1 cellular context compared by ENCODE assay signal in the genomic region with DNA sequence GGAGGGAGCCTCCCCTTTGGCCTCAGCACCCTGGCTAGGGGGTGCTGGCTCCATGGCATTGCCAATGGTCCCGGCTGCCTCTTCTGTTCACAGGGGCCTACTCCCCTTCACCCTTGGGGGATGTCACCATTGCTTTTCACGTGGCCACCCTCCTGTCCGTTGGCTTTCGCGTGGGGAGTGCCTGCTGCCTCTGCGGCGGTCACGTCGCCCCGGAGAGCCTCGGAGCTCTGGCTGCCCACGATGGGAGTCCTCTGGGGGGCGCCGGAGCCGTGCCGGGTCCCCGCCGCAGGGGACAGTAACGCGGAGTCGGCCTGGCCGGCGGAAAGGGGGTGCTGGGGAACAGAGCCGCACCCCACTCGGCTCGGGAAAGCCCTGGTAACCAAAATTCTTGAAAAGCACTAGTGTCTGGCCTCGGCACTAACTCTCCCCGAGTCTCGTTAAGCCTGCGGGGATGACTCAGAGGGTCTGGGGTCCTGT.
A peak's percentile ranks its signal among the peaks of the same experiment; 100 is the strongest.
TF ChIP-seq lines count a peak whose summit lies in the region.

No MANE protein-coding gene starts in this region.

TF ChIP-seq in HepG2, 621 proteins besides CTCF, POLR2A, EP300 and RAD21 (continued from another document):
- TF ChIP-seq ZNF138 (CRISPR knock-in tag; IDR thresholded peaks at IDR 0.05; ENCODE audit: low read depth) (peak; percentile 9; the same call in 1 of the 2 replicates), ZNF607 (CRISPR knock-in tag; IDR thresholded peaks at IDR 0.05; ENCODE audit: borderline replicate concordance) (no peak), PAX8 (CRISPR knock-in tag; IDR thresholded peaks at IDR 0.05; ENCODE audit: borderline replicate concordance) (0 out of 2 replicates have a peak, but pooled peaks have one; percentile 15), ZMAT3 (CRISPR knock-in tag; conservative IDR thresholded peaks at IDR 0.05) (peak; percentile 19; the same call in 1 of the 2 replicates), HMG20A (CRISPR knock-in tag; IDR thresholded peaks at IDR 0.05; ENCODE audit: borderline replicate concordance) (peak; percentile 12; the same call in 1 of the 2 replicates), PTBP1 (IDR thresholded peaks at IDR 0.05; ENCODE audit: low read depth, low read length, poor library complexity, severe bottlenecking) (peak; percentile 8), CAMTA2 (CRISPR knock-in tag; IDR thresholded peaks at IDR 0.05; ENCODE audit: borderline replicate concordance) (0 out of 2 replicates have a peak, but pooled peaks have one; percentile 3), RBM22 (optimal IDR thresholded peaks at IDR 0.05; ENCODE audit: low read length) (no peak), MTA3 (CRISPR knock-in tag; IDR thresholded peaks at IDR 0.05) (no peak), ZNF660 (CRISPR knock-in tag; IDR thresholded peaks at IDR 0.05; ENCODE audit: borderline replicate concordance, low read depth) (no peak), ZNF501 (CRISPR knock-in tag; IDR thresholded peaks at IDR 0.05) (peak; percentile 62; the same call in 1 of the 2 replicates), ZNF761 (CRISPR knock-in tag; conservative IDR thresholded peaks at IDR 0.05) (peak; percentile 12; the same call in 1 of the 2 replicates), SRSF1 (optimal IDR thresholded peaks at IDR 0.05; ENCODE audit: low read depth, low read length) (peak; percentile 12), ZNF879 (CRISPR knock-in tag; IDR thresholded peaks at IDR 0.05) (0 out of 2 replicates have a peak, but pooled peaks have one; percentile 12), MTERF4 (CRISPR knock-in tag; IDR thresholded peaks at IDR 0.05) (peak; percentile 39; the same call in 1 of the 2 replicates), ZNF280D (CRISPR knock-in tag; IDR thresholded peaks at IDR 0.05) (peak; percentile 40; the same call in 1 of the 2 replicates), NFKB2 (CRISPR knock-in tag; IDR thresholded peaks at IDR 0.05; ENCODE audit: borderline replicate concordance) (0 out of 2 replicates have a peak, but pooled peaks have one; percentile 5), GPN1 (CRISPR knock-in tag; IDR thresholded peaks at IDR 0.05; ENCODE audit: borderline replicate concordance) (no peak), NR1H2 (CRISPR knock-in tag; IDR thresholded peaks at IDR 0.05; ENCODE audit: borderline replicate concordance, low read depth) (peak; percentile 45; the same call in 1 of the 2 replicates), AHDC1 (CRISPR knock-in tag; IDR thresholded peaks at IDR 0.05; ENCODE audit: borderline replicate concordance) (0 out of 2 replicates have a peak, but pooled peaks have one; percentile 9), ZNF747 (CRISPR knock-in tag; IDR thresholded peaks at IDR 0.05; ENCODE audit: borderline replicate concordance) (0 out of 2 replicates have a peak, but pooled peaks have one; percentile 42), SP140L (CRISPR knock-in tag; IDR thresholded peaks at IDR 0.05; ENCODE audit: borderline replicate concordance) (no peak), ZBTB10 (CRISPR knock-in tag; IDR thresholded peaks at IDR 0.05; ENCODE audit: borderline replicate concordance) (peak; percentile 90; the same call in 1 of the 2 replicates), ZNF101 (CRISPR knock-in tag; IDR thresholded peaks at IDR 0.05; ENCODE audit: borderline replicate concordance, low read depth) (0 out of 2 replicates have a peak, but pooled peaks have one; percentile 13), AGO1 (IDR thresholded peaks at IDR 0.05; ENCODE audit: low read depth, low read length, poor library complexity, severe bottlenecking) (peak; percentile 66), ZNF484 (CRISPR knock-in tag; IDR thresholded peaks at IDR 0.05; ENCODE audit: borderline replicate concordance, low read depth) (0 out of 2 replicates have a peak, but pooled peaks have one; percentile 20), ZNF781 (CRISPR knock-in tag; IDR thresholded peaks at IDR 0.05; ENCODE audit: borderline replicate concordance, not compliant biosample characterization) (peak; percentile 60), ZNF563 (CRISPR knock-in tag; IDR thresholded peaks at IDR 0.05) (0 out of 2 replicates have a peak, but pooled peaks have one; percentile 36)
- TF ChIP-seq, protein P1, sequence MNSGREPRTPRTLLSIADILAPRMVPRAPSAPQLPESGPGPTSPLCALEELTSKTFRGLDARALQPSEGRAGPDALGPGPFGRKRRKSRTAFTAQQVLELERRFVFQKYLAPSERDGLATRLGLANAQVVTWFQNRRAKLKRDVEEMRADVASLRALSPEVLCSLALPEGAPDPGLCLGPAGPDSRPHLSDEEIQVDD (CRISPR knock-in tag; IDR thresholded peaks at IDR 0.05; ENCODE audit: borderline replicate concordance): peak; percentile 12; the same call in 1 of the 2 replicates
- TF ChIP-seq, protein P2, sequence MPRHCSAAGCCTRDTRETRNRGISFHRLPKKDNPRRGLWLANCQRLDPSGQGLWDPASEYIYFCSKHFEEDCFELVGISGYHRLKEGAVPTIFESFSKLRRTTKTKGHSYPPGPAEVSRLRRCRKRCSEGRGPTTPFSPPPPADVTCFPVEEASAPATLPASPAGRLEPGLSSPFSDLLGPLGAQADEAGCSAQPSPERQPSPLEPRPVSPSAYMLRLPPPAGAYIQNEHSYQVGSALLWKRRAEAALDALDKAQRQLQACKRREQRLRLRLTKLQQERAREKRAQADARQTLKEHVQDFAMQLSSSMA (CRISPR knock-in tag; IDR thresholded peaks at IDR 0.05): 0 out of 2 replicates have a peak, but pooled peaks have one; percentile 20
- TF ChIP-seq, protein P3, sequence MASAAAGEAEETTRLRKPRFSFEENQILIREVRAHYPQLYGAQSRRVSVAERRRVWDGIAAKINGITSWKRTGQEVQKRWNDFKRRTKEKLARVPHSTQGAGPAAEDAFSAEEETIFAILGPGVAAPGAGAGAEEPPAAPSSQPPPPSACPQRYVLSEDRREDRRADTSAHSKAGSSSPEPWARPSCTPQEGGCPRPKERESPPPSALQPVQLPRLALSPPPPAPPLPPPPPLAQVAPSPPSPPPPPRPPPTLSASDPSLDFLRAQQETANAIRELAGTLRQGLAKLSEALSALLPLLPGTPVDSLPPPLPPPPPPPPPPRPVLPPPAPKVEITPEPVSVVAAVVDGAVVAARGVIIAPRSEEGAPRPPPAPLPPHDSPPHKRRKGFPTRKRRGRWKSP (CRISPR knock-in tag; IDR thresholded peaks at IDR 0.05): peak; percentile 6; the same call in 1 of the 2 replicates
